In genomic region chr11:14065153-14065552, GRCh38 we compare ENCODE assay signal across 13 cellular contexts.
DNase-seq lines count a peak whose midpoint lies in the region; ATAC-seq and TF ChIP-seq lines count a peak whose summit lies in the region.
"Had no signal": no experiment of that assay in that cellular context is flagged by ENCODE, and none has a peak within 500 bp of the region (broad histone marks: within the 10 kb centered on the region; RNA-seq: fewer than 3 reads in every experiment).

No MANE protein-coding gene starts in this region.

- no peak overlapping the region for H3K4me3 ChIP-seq in GM23248
- H3K4me3 ChIP-seq in Karpas-422 (ENCODE audit: low read length), result no peak overlapping the region

- H3K79me2 ChIP-seq in GM23248 (ENCODE audit: insufficient read depth), result no peaks in the 10 kb centered on the region
- H3K79me2 ChIP-seq in Karpas-422 (ENCODE audit: low read length), result no peaks in the 10 kb centered on the region

- H3K27me3 Mint-ChIP-seq in activated CD4-positive, alpha-beta T cell treated with anti-CD3 and anti-CD28 coated beads, Interleukin-2, amount 10 ng/mL, durations not matched to agents 24 days and 14 days, result peaks cover 7% of the 10 kb centered on the region
- peaks cover 2% of the 10 kb centered on the region for H3K27me3 Mint-ChIP-seq in endothelial cell (ENCODE audit: unreplicated experiment)

- H3K27ac ChIP-seq in GM23248 (no peak overlapping the region), Karpas-422 (ENCODE audit: low read length) (no peak overlapping the region)
- H3K27ac ChIP-seq: brain microvascular endothelial cell, epithelial cell of prostate had no signal

- no peak overlapping the region for H3K27ac Mint-ChIP-seq in activated CD4-positive, alpha-beta T cell treated with anti-CD3 and anti-CD28 coated beads, Interleukin-2, amount 10 ng/mL, durations not matched to agents 24 days and 14 days
- peak overlapping the region; percentile 76 for H3K27ac Mint-ChIP-seq in endothelial cell (ENCODE audit: unreplicated experiment)

- H2AFZ ChIP-seq in GM23248 (peak overlapping the region; percentile 5; the same call in 1 of the 2 replicates), Karpas-422 (ENCODE audit: low read length) (no peak overlapping the region)

- peaks cover 13% of the 10 kb centered on the region for H3K4me1 Mint-ChIP-seq in activated CD4-positive, alpha-beta T cell treated with anti-CD3 and anti-CD28 coated beads, Interleukin-2, amount 10 ng/mL, durations not matched to agents 24 days and 14 days
- peaks cover 77% of the 10 kb centered on the region for H3K4me1 Mint-ChIP-seq in endothelial cell (ENCODE audit: unreplicated experiment)

- in situ Hi-C loops in GM23248 (cut with MboI), result no loop called here

- peak overlapping the region; percentile 51 for H3K4me3 Mint-ChIP-seq in activated CD4-positive, alpha-beta T cell treated with anti-CD3 and anti-CD28 coated beads, Interleukin-2, amount 10 ng/mL, durations not matched to agents 24 days and 14 days
- no peak overlapping the region for H3K4me3 Mint-ChIP-seq in endothelial cell (ENCODE audit: unreplicated experiment)

- peaks cover 9% of the 10 kb centered on the region for H3K9me3 Mint-ChIP-seq in activated CD4-positive, alpha-beta T cell treated with anti-CD3 and anti-CD28 coated beads, Interleukin-2, amount 10 ng/mL, durations not matched to agents 24 days and 14 days
- peaks cover 5% of the 10 kb centered on the region for H3K9me3 Mint-ChIP-seq in endothelial cell (ENCODE audit: unreplicated experiment)

- H3F3A ChIP-seq in GM23248 (ENCODE audit: insufficient read depth), result no peaks in the 10 kb centered on the region

- ATAC-seq in GM21619 (IDR thresholded peaks at IDR 0.05; ENCODE audit: unreplicated experiment), result no peak

- H3K9me2 ChIP-seq in GM23248 (ENCODE audit: insufficient read depth) (no peaks in the 10 kb centered on the region), Karpas-422 (replicated peaks; ENCODE audit: insufficient read depth, low read length) (no peaks in the 10 kb centered on the region)

- peak overlapping the region; percentile 49 for H3K4me2 ChIP-seq in GM23248 (ENCODE audit: unreplicated experiment)
- no peak overlapping the region for H3K4me2 ChIP-seq in Karpas-422 (ENCODE audit: low read depth, low read length, poor library complexity, severe bottlenecking)

- H4K20me1 ChIP-seq in GM23248 (ENCODE audit: insufficient read depth), result no peaks in the 10 kb centered on the region
- no peaks in the 10 kb centered on the region for H4K20me1 ChIP-seq in Karpas-422 (ENCODE audit: insufficient read depth, low read depth, low read length)

- DNase-seq in GM23248, result peak; percentile 47
- DNase-seq in activated CD4-positive, alpha-beta T cell treated with anti-CD3 and anti-CD28 coated beads, Interleukin-2, amount 10 ng/mL, durations not matched to agents 24 days and 14 days, result peak; percentile 65
- DNase-seq in endothelial cell (ENCODE audit: low spot score), result no peak
- DNase-seq in stimulated activated CD4-positive, alpha-beta T cell treated with anti-CD3 and anti-CD28 coated beads, Interleukin-15, amount 100 ng/mL, for 24 hours, result peak; percentile 45
- no peak for DNase-seq in 8988T
- DNase-seq in Karpas-422, result no peak
- no peak for DNase-seq in NCI-H82 (lab: John Stamatoyannopoulos, UW)
- DNase-seq: brain microvascular endothelial cell, NCI-H2029 treated with DMSO at 0.1 percent for 48 hours, SW 1271, trophoblast cell had no signal

- H3K36me3 ChIP-seq in GM23248 (ENCODE audit: low read depth) (no peaks in the 10 kb centered on the region), Karpas-422 (ENCODE audit: insufficient read depth, low read length) (no peaks in the 10 kb centered on the region)
- H3K36me3 ChIP-seq: brain microvascular endothelial cell had no signal

- 18 to 27% methylated on average over 8 of the region's 8 CpGs for WGBS in GM23248 (ENCODE audit: low coverage in 1 of 2, low lambda C conversion rate in 2 of 2, missing lambda C conversion rate in 2 of 2), 2 experiments

- no peak for TF ChIP-seq CTCF in endothelial cell (IDR thresholded peaks at IDR 0.05; ENCODE audit: unreplicated experiment)

- H3K27me3 ChIP-seq in GM23248 (replicated peaks; ENCODE audit: insufficient read depth), result no peaks in the 10 kb centered on the region
- H3K27me3 ChIP-seq in Karpas-422 (ENCODE audit: low read length), result no peaks in the 10 kb centered on the region
- H3K27me3 ChIP-seq: brain microvascular endothelial cell had no signal

- intact Hi-C loops in activated CD4-positive, alpha-beta T cell treated with anti-CD3 and anti-CD28 coated beads, Interleukin-2, amount 10 ng/mL, durations not matched to agents 24 days and 14 days (cut with micrococcal nuclease), result no loop called here

- no peaks in the 10 kb centered on the region for H3K36me3 Mint-ChIP-seq in activated CD4-positive, alpha-beta T cell treated with anti-CD3 and anti-CD28 coated beads, Interleukin-2, amount 10 ng/mL, durations not matched to agents 24 days and 14 days (ENCODE audit: low read depth)
- peaks cover 19% of the 10 kb centered on the region for H3K36me3 Mint-ChIP-seq in endothelial cell (ENCODE audit: low read depth, unreplicated experiment)

- H3K4me1 ChIP-seq in GM23248 (ENCODE audit: insufficient read depth) (no peaks in the 10 kb centered on the region), Karpas-422 (ENCODE audit: low read length) (no peaks in the 10 kb centered on the region)

- no peaks in the 10 kb centered on the region for H3K9me3 ChIP-seq in GM23248 (ENCODE audit: low read depth)
- no peaks in the 10 kb centered on the region for H3K9me3 ChIP-seq in Karpas-422 (ENCODE audit: low read length)

- H3K9ac ChIP-seq in GM23248 (no peak overlapping the region), Karpas-422 (ENCODE audit: low read length) (no peak overlapping the region)

Comparison
In these comparisons a context has a peak if more than half of its experiments do, and no peak if none do; other contexts are left out.
1. DNase-seq: peak in GM23248 (single experiment), activated CD4-positive, alpha-beta T cell treated with anti-CD3 and anti-CD28 coated beads, Interleukin-2, amount 10 ng/mL, durations not matched to agents 24 days and 14 days (single experiment) and stimulated activated CD4-positive, alpha-beta T cell treated with anti-CD3 and anti-CD28 coated beads, Interleukin-15, amount 100 ng/mL, for 24 hours (single experiment); none in endothelial cell (single experiment), 8988T (single experiment), Karpas-422 (single experiment) and NCI-H82 (single experiment).